In genomic region chr12:12447837-12448236, GRCh38 we compare ENCODE assay signal across 29 cellular contexts.
"Had no signal": no experiment of that assay in that cellular context is flagged by ENCODE, and none has a peak within 500 bp of the region (broad histone marks: within the 10 kb centered on the region; RNA-seq: fewer than 3 reads in every experiment).

No MANE protein-coding gene starts in this region.

- H3K4me1 ChIP-seq: colonic mucosa had no signal

- H3K27me3 ChIP-seq: colonic mucosa, gastrocnemius medialis, ovary, spleen, suprapubic skin, thyroid gland, vagina had no signal

- FAIRE-seq: kidney had no signal

- H3K36me3 ChIP-seq: colonic mucosa, gastrocnemius medialis, ovary, spleen, suprapubic skin, thyroid gland, vagina had no signal

- H3K27ac ChIP-seq: colonic mucosa, epithelial cell of prostate, gastrocnemius medialis, ovary, psoas muscle, suprapubic skin, thyroid gland, vagina had no signal

- H3K9me3 ChIP-seq: colonic mucosa, gastrocnemius medialis, mucosa of descending colon, ovary, psoas muscle, spleen, suprapubic skin, thyroid gland, vagina had no signal

- H3K27me3 Mint-ChIP-seq: dendritic cell treated with granulocyte-macrophage colony-stimulating factor and Interleukin-4, amounts not matched to agents 40 ng/mL and 50 ng/mL, for 4 days; naive B cell; natural killer cell treated with Interleukin-12 subunit alpha and Interleukin-12 subunit beta and Interleukin-15 and Interleukin-18, amount 100 ng/mL, for 72 hours; stimulated activated memory B cell treated with anti-CD40 and anti-IgM and Interleukin-4, amounts not matched to agents 10 μg/mL and 1 μg/mL and 100 μg/mL, for 72 hours; stimulated activated naive CD8-positive, alpha-beta T cell treated with anti-CD3 and anti-CD28 coated beads, Interleukin-15, Interleukin-2, amounts not matched to agents 100 ng/mL and 50 ng/mL, for 24 hours had no signal

- H3K27ac Mint-ChIP-seq: dendritic cell treated with granulocyte-macrophage colony-stimulating factor and Interleukin-4, amounts not matched to agents 40 ng/mL and 50 ng/mL, for 4 days; endodermal cell; mesothelial cell of epicardium; stimulated activated memory B cell treated with anti-CD40 and anti-IgM and Interleukin-4, amounts not matched to agents 10 μg/mL and 1 μg/mL and 100 μg/mL, for 72 hours; stimulated activated naive CD8-positive, alpha-beta T cell treated with anti-CD3 and anti-CD28 coated beads, Interleukin-15, Interleukin-2, amounts not matched to agents 100 ng/mL and 50 ng/mL, for 24 hours had no signal

- DNase-seq: colonic mucosa; effector CD8-positive, alpha-beta T cell; endodermal cell; foreskin fibroblast; gastrocnemius medialis; head of caudate nucleus; kidney; mesenchymal stem cell; mucosa of descending colon; naive B cell; ovary; psoas muscle; right cardiac atrium; spleen; stimulated activated CD4-positive, alpha-beta T cell treated with anti-CD3 and anti-CD28 coated beads, Interleukin-4, amount 100 ng/mL, for 4 hours; thyroid gland; trophoblast cell had no signal

- H3K36me3 Mint-ChIP-seq: mesothelial cell of epicardium; natural killer cell treated with Interleukin-12 subunit alpha and Interleukin-12 subunit beta and Interleukin-15 and Interleukin-18, amount 100 ng/mL, for 72 hours had no signal

- ATAC-seq: esophagus mucosa; gastrocnemius medialis; left lobe of liver; mucosa of descending colon; natural killer cell treated with Interleukin-12 subunit alpha and Interleukin-12 subunit beta and Interleukin-15 and Interleukin-18, amount 100 ng/mL, for 72 hours; right cardiac atrium; stimulated activated memory B cell treated with anti-CD40 and anti-IgM and Interleukin-4, amounts not matched to agents 10 μg/mL and 1 μg/mL and 100 μg/mL, for 72 hours had no signal

- H3K4me3 ChIP-seq: colonic mucosa, gastrocnemius medialis, mucosa of descending colon, ovary, psoas muscle, skin epidermis, spleen, suprapubic skin, thyroid gland, vagina had no signal

- H3K4me3 Mint-ChIP-seq: dendritic cell treated with granulocyte-macrophage colony-stimulating factor and Interleukin-4, amounts not matched to agents 40 ng/mL and 50 ng/mL, for 4 days; endodermal cell; mesothelial cell of epicardium; naive B cell; natural killer cell treated with Interleukin-12 subunit alpha and Interleukin-12 subunit beta and Interleukin-15 and Interleukin-18, amount 100 ng/mL, for 72 hours; neural crest cell; stimulated activated memory B cell treated with anti-CD40 and anti-IgM and Interleukin-4, amounts not matched to agents 10 μg/mL and 1 μg/mL and 100 μg/mL, for 72 hours; stimulated activated naive CD8-positive, alpha-beta T cell treated with anti-CD3 and anti-CD28 coated beads, Interleukin-15, Interleukin-2, amounts not matched to agents 100 ng/mL and 50 ng/mL, for 24 hours had no signal
